8 cellular contexts compared by ENCODE assay signal in the genomic region with DNA sequence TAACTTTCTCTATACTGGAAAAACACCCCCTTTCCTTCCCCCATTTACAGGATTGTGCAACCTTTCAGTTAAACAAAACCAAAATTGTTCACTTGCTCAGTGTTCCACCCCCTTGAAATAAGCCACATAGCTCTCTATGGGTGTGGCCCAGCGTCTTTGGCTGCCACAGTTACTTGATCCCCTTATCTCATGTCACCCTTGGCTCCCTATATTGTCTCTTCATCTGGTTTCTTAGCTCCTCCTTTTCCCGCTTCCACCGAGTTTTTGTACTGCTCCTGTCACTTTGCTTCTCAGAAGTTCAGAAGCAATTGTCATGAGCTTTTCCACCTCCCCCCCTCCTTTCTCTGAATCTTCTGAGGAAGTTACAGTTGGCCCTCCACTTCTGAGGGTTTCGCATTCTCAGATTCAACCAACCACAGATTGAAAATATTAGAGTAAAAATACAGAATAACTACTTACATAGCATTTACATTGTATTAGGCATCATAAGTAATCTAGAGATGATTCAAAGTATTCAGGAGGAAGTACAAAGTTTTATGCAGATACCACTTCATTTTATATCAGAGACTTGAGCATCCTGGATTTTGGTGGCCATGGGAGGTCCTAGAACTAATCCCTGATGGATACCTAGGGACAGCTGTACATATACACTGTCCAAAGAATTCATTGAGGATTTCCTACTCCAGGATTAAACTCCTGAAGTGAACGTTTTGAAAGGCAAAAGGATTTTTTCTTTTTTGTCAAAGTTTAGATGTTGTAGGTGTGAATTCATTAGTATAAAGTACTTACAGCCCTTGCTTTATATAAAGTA.
DNase-seq lines count a peak whose midpoint lies in the region; ATAC-seq and TF ChIP-seq lines count a peak whose summit lies in the region.

No MANE protein-coding gene starts in this region.

- no peak overlapping the region for H2BK5ac ChIP-seq in mesenchymal stem cell (ENCODE audit: low read depth, low read length, poor library complexity, severe bottlenecking)

- H3K23ac ChIP-seq in mesenchymal stem cell (ENCODE audit: low read length in 2 of 2), result no peak overlapping the region

- H2AFZ ChIP-seq in mesenchymal stem cell (ENCODE audit: low read depth, low read length), result no peak overlapping the region

- no peaks in the 10 kb centered on the region for H3K36me3 Mint-ChIP-seq in activated naive CD4-positive, alpha-beta T cell treated with anti-CD3 and anti-CD28 coated beads, Interleukin-2, amount 50 U/mL, for 24 hours

- no peak overlapping the region for H3K4me3 ChIP-seq in GM12864 (ENCODE audit: low read depth, low read length)
- H3K4me3 ChIP-seq in Jurkat, Clone E6-1 (ENCODE audit: low read length), result peak overlapping the region; percentile 31
- H3K4me3 ChIP-seq in mesenchymal stem cell (ENCODE audit: insufficient read depth in 1 of 2, low read depth in 1 of 2, low read length in 2 of 2), result no peak overlapping the region

- H3K14ac ChIP-seq in mesenchymal stem cell (ENCODE audit: low read length in 2 of 2), result no peak overlapping the region

- peaks cover 96% of the 10 kb centered on the region for H3K4me1 Mint-ChIP-seq in activated naive CD4-positive, alpha-beta T cell treated with anti-CD3 and anti-CD28 coated beads, Interleukin-2, amount 50 U/mL, for 24 hours

- H3K36me3 ChIP-seq in mesenchymal stem cell (ENCODE audit: control insufficient read depth in 1 of 2, insufficient read depth in 2 of 2, low read depth in 1 of 2, low read length in 2 of 2), result no peaks in the 10 kb centered on the region

- peak; percentile 52 for DNase-seq in GM12864 (ENCODE audit: low read depth)
- DNase-seq in Jurkat, Clone E6-1 (ENCODE audit: low read depth, low spot score), result peak; percentile 99
- DNase-seq in mesenchymal stem cell, result no peak
- DNase-seq in middle frontal gyrus (ENCODE audit: extremely low spot score, low spot score), result no peak
- no peak for DNase-seq in NCI-H2196 treated with DMSO at 0.1 percent for 48 hours (lab: John Stamatoyannopoulos, UW; ENCODE audit: unreplicated experiment)
- no peak for DNase-seq in activated CD8-positive, alpha-beta memory T cell treated with anti-CD3 and anti-CD28 coated beads, Interleukin-2, amount 50 U/mL, for 48 hours

- no peak for TF ChIP-seq CTCF in GM12864 (IDR thresholded peaks at IDR 0.05; ENCODE audit: low read depth, low read length, missing control alignments)

- no peak overlapping the region for H2AK5ac ChIP-seq in mesenchymal stem cell (ENCODE audit: low read length, severe bottlenecking)

- H2BK120ac ChIP-seq in mesenchymal stem cell (ENCODE audit: low read depth, low read length), result no peak overlapping the region

- ATAC-seq in GM21717 (IDR thresholded peaks at IDR 0.05; ENCODE audit: unreplicated experiment), result peak; percentile 72

- H4K91ac ChIP-seq in mesenchymal stem cell (ENCODE audit: low read length), result peak overlapping the region; percentile 39

- no peak overlapping the region for H3K27ac ChIP-seq in mesenchymal stem cell (ENCODE audit: low read length, poor library complexity, severe bottlenecking)

- H3K27ac Mint-ChIP-seq in activated naive CD4-positive, alpha-beta T cell treated with anti-CD3 and anti-CD28 coated beads, Interleukin-2, amount 50 U/mL, for 24 hours, result peak overlapping the region; percentile 95

- no peaks in the 10 kb centered on the region for H3K9me3 ChIP-seq in mesenchymal stem cell (ENCODE audit: control insufficient read depth, low read length)

- H3K27me3 ChIP-seq in mesenchymal stem cell (ENCODE audit: control insufficient read depth in 1 of 2, insufficient read depth in 1 of 2, low read length in 2 of 2), result no peaks in the 10 kb centered on the region

- peak overlapping the region; percentile 62 for H3K4me3 Mint-ChIP-seq in activated naive CD4-positive, alpha-beta T cell treated with anti-CD3 and anti-CD28 coated beads, Interleukin-2, amount 50 U/mL, for 24 hours

- H3K79me1 ChIP-seq in mesenchymal stem cell (replicated peaks; ENCODE audit: low read length, poor library complexity, severe bottlenecking), result peaks cover 15% of the 10 kb centered on the region

- H2BK12ac ChIP-seq in mesenchymal stem cell (ENCODE audit: low read length in 2 of 2), result peak overlapping the region; percentile 54 to 78

- peak overlapping the region; percentile 49 for H4K8ac ChIP-seq in mesenchymal stem cell (ENCODE audit: low read length)

- H3K4me2 ChIP-seq in mesenchymal stem cell (ENCODE audit: low read length, poor library complexity, severe bottlenecking), result no peak overlapping the region

- H3K4me1 ChIP-seq in mesenchymal stem cell (ENCODE audit: control insufficient read depth, insufficient read depth, low read depth, low read length), result peaks cover 1% of the 10 kb centered on the region

- peak overlapping the region in 1 of 2 experiments; percentile 43 for H3K18ac ChIP-seq in mesenchymal stem cell (ENCODE audit: low read depth in 1 of 2, low read length in 2 of 2)

- no peaks in the 10 kb centered on the region for H3K9me3 Mint-ChIP-seq in activated naive CD4-positive, alpha-beta T cell treated with anti-CD3 and anti-CD28 coated beads, Interleukin-2, amount 50 U/mL, for 24 hours

- H3K9ac ChIP-seq in mesenchymal stem cell (ENCODE audit: low read length), result peak overlapping the region; percentile 30

- H3K4ac ChIP-seq in mesenchymal stem cell (ENCODE audit: low read depth in 1 of 2, low read length in 2 of 2), result no peak overlapping the region

- whole genome bisulfite sequencing in mesenchymal stem cell, result 51% methylated on average over 2 of the region's 5 CpGs

- H2BK15ac ChIP-seq in mesenchymal stem cell (ENCODE audit: low read depth, poor library complexity, severe bottlenecking), result no peak overlapping the region

- no peaks in the 10 kb centered on the region for H3K27me3 Mint-ChIP-seq in activated naive CD4-positive, alpha-beta T cell treated with anti-CD3 and anti-CD28 coated beads, Interleukin-2, amount 50 U/mL, for 24 hours

Comparison
In these comparisons a context has a peak if more than half of its experiments do, and no peak if none do; other contexts are left out.
1. DNase-seq: peak in GM12864 (single experiment) and Jurkat, Clone E6-1 (single experiment); none in mesenchymal stem cell (single experiment), middle frontal gyrus (single experiment), NCI-H2196 treated with DMSO at 0.1 percent for 48 hours (single experiment) and activated CD8-positive, alpha-beta memory T cell treated with anti-CD3 and anti-CD28 coated beads, Interleukin-2, amount 50 U/mL, for 48 hours (single experiment).